Comparison of ENCODE assay signal across 30 cellular contexts in the genomic region with DNA sequence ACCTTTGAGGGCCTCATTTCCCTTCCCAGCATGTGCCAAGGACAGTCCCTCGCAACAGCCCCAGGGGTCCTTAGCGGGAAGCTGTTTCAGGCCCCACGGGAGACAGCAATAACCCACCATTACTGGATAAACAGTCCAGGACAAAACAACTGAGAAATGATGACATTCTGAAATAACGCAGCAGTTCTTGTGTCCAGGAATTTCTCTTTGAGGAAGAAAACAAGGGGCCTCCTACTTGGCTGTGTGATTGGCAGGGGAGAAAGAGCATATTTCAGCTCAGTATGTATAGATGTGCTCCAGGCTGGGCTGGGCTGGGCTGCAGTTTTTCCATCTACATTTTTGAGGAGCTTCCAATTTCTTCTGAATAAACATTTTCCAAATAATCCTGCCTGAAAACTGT.
A peak's percentile ranks its signal among the peaks of the same experiment; 100 is the strongest.
DNase-seq lines count a peak whose midpoint lies in the region; ATAC-seq, FAIRE-seq and TF ChIP-seq lines count a peak whose summit lies in the region.
"Had no signal": no experiment of that assay in that cellular context is flagged by ENCODE, and none has a peak within 500 bp of the region (broad histone marks: within the 10 kb centered on the region; RNA-seq: fewer than 3 reads in every experiment).

No MANE protein-coding gene starts in this region.

- H3K27me3 ChIP-seq in rectal smooth muscle tissue (ENCODE audit: control insufficient read depth, insufficient read depth, low read length) = no peaks in the 10 kb centered on the region
- H3K27me3 ChIP-seq: adrenal gland, BLaER1 had no signal

- H3K9ac ChIP-seq in rectal smooth muscle tissue (ENCODE audit: low read length) (no peak overlapping the region), kidney (ENCODE audit: low read length in 2 of 2) (no peak overlapping the region)
- H3K9ac ChIP-seq: BLaER1 had no signal

- intact Hi-C loops in kidney (cut with DNase I) = no loop called here

- DNase-seq in EH (ENCODE audit: low read depth) (peak; percentile 79), fibroblast of the aortic adventitia (ENCODE audit: low read depth) (peak; percentile 57), kidney (no peak), immature natural killer cell (no peak)
- no peak for DNase-seq in stimulated activated effector memory CD8-positive, alpha-beta T cell treated with anti-CD3 and anti-CD28 coated beads, Interleukin-12 subunit alpha, Interleukin-12 subunit beta, amount 100 ng/mL, for 72 hours (ENCODE audit: low spot score in 2 of 2)
- DNase-seq: ACHN; activated CD4-positive, alpha-beta T cell treated with anti-CD3 and anti-CD28 coated beads for 4 hours; activated gamma-delta T cell treated with Interleukin-2 at 50 U/mL for 16 hours; activated T-cell treated with anti-CD3 and anti-CD28 coated beads, Interleukin-2, amount 50 U/mL, for 1 hour; adrenal gland; cortex of kidney; NCI-H1105; NCI-H187 treated with DMSO at 0.1 percent for 48 hours; NCI-H2171 treated with DMSO at 0.1 percent for 48 hours; NCI-H524 treated with DMSO at 0.1 percent for 48 hours; PC-9; SHP77; small intestine; stimulated activated naive CD8-positive, alpha-beta T cell treated with anti-CD3 and anti-CD28 coated beads, Interleukin-15, amount 100 ng/mL, for 72 hours; T-helper 9 cell had no signal

- TF ChIP-seq CTCF in fibroblast of the aortic adventitia (IDR thresholded peaks at IDR 0.05; ENCODE audit: insufficient read depth, low read length) = no peak
- TF ChIP-seq CTCF in kidney (IDR thresholded peaks at IDR 0.05; ENCODE audit: borderline replicate concordance, extremely low read depth, insufficient read depth) = no peak

- H3K27ac ChIP-seq in adipose tissue (ENCODE audit: low read depth, low read length) (peak overlapping the region; percentile 34), rectal smooth muscle tissue (ENCODE audit: low read depth, low read length) (peak overlapping the region; percentile 80), kidney (ENCODE audit: low read depth in 2 of 2, low read length in 2 of 2) (no peak overlapping the region)
- H3K27ac ChIP-seq: adrenal gland, BLaER1, PC-9, prostate gland, VCaP had no signal

- H3K36me3 Mint-ChIP-seq in stimulated activated effector memory CD8-positive, alpha-beta T cell treated with anti-CD3 and anti-CD28 coated beads, Interleukin-12 subunit alpha, Interleukin-12 subunit beta, amount 100 ng/mL, for 72 hours = no peaks in the 10 kb centered on the region
- no peaks in the 10 kb centered on the region for H3K36me3 Mint-ChIP-seq in immature natural killer cell
- H3K36me3 Mint-ChIP-seq: type B pancreatic cell had no signal

- no peak overlapping the region for H3K4me3 ChIP-seq in fibroblast of the aortic adventitia (ENCODE audit: low read depth, low read length)
- H3K4me3 ChIP-seq in rectal smooth muscle tissue (ENCODE audit: low read length) = no peak overlapping the region
- H3K4me3 ChIP-seq in kidney (ENCODE audit: low read length in 2 of 2) = no peak overlapping the region
- H3K4me3 ChIP-seq: adrenal gland, BLaER1, PC-9, prostate gland had no signal

- H3K27me3 Mint-ChIP-seq in immature natural killer cell (ENCODE audit: low read depth in 3 of 3) = peaks cover 9 to 23% (median 16%) of the 10 kb centered on the region in 3 donors

- peaks cover 19% of the 10 kb centered on the region for H3K4me1 Mint-ChIP-seq in stimulated activated effector memory CD8-positive, alpha-beta T cell treated with anti-CD3 and anti-CD28 coated beads, Interleukin-12 subunit alpha, Interleukin-12 subunit beta, amount 100 ng/mL, for 72 hours
- peaks cover 44 to 55% of the 10 kb centered on the region in 2 donors for H3K4me1 Mint-ChIP-seq in immature natural killer cell

- H3K4me1 ChIP-seq in rectal smooth muscle tissue (ENCODE audit: control insufficient read depth, insufficient read depth, low read length) (peaks cover 29% of the 10 kb centered on the region), kidney (ENCODE audit: control insufficient read depth in 1 of 2, insufficient read depth in 1 of 2, low read depth in 1 of 2, low read length in 2 of 2) (peaks cover 0 to 5% of the 10 kb centered on the region in 2 donors)
- H3K4me1 ChIP-seq: BLaER1, prostate gland had no signal

- H3K27ac Mint-ChIP-seq in stimulated activated effector memory CD8-positive, alpha-beta T cell treated with anti-CD3 and anti-CD28 coated beads, Interleukin-12 subunit alpha, Interleukin-12 subunit beta, amount 100 ng/mL, for 72 hours = no peak overlapping the region
- no peak overlapping the region for H3K27ac Mint-ChIP-seq in immature natural killer cell
- H3K27ac Mint-ChIP-seq: type B pancreatic cell had no signal

- H3K36me3 ChIP-seq in rectal smooth muscle tissue (ENCODE audit: control insufficient read depth, insufficient read depth, low read length) (no peaks in the 10 kb centered on the region), kidney (ENCODE audit: control insufficient read depth in 1 of 2, insufficient read depth in 2 of 2, low read length in 2 of 2) (no peaks in the 10 kb centered on the region)
- H3K36me3 ChIP-seq: adrenal gland, BLaER1, prostate gland had no signal

- 58 to 85% (median 68%) methylated on average over 4 of the region's 4 CpGs for WGBS in adipose tissue, 3 donors

- H3K9me3 ChIP-seq in kidney (ENCODE audit: control insufficient read depth in 1 of 2, low read length in 2 of 2) = no peaks in the 10 kb centered on the region
- H3K9me3 ChIP-seq: adrenal gland, BLaER1, prostate gland had no signal

- no peak for ATAC-seq in stimulated activated effector memory CD8-positive, alpha-beta T cell treated with anti-CD3 and anti-CD28 coated beads, Interleukin-12 subunit alpha, Interleukin-12 subunit beta, amount 100 ng/mL, for 72 hours
- ATAC-seq in GM21825 (IDR thresholded peaks at IDR 0.05; ENCODE audit: unreplicated experiment) = no peak
- ATAC-seq: stimulated activated naive CD8-positive, alpha-beta T cell treated with anti-CD3 and anti-CD28 coated beads, Interleukin-15, amount 100 ng/mL, for 72 hours had no signal

- no peak for FAIRE-seq in kidney (lab: Jason Lieb, UNC)
- FAIRE-seq: bronchial epithelial cell, G401.6, H1, small intestine had no signal

- no peak overlapping the region for H3K4me3 Mint-ChIP-seq in stimulated activated effector memory CD8-positive, alpha-beta T cell treated with anti-CD3 and anti-CD28 coated beads, Interleukin-12 subunit alpha, Interleukin-12 subunit beta, amount 100 ng/mL, for 72 hours
- no peak overlapping the region for H3K4me3 Mint-ChIP-seq in immature natural killer cell
- H3K4me3 Mint-ChIP-seq: stimulated activated naive CD8-positive, alpha-beta T cell treated with anti-CD3 and anti-CD28 coated beads, Interleukin-15, amount 100 ng/mL, for 72 hours; type B pancreatic cell had no signal

- no peaks in the 10 kb centered on the region for H3K9me3 Mint-ChIP-seq in stimulated activated effector memory CD8-positive, alpha-beta T cell treated with anti-CD3 and anti-CD28 coated beads, Interleukin-12 subunit alpha, Interleukin-12 subunit beta, amount 100 ng/mL, for 72 hours
- no peaks in the 10 kb centered on the region for H3K9me3 Mint-ChIP-seq in immature natural killer cell
- H3K9me3 Mint-ChIP-seq: stimulated activated naive CD8-positive, alpha-beta T cell treated with anti-CD3 and anti-CD28 coated beads, Interleukin-15, amount 100 ng/mL, for 72 hours; type B pancreatic cell had no signal

Comparison
In these comparisons a context has a peak if more than half of its experiments do, and no peak if none do; other contexts are left out.
1. DNase-seq: peak in EH (single experiment) and fibroblast of the aortic adventitia (single experiment); none in stimulated activated effector memory CD8-positive, alpha-beta T cell treated with anti-CD3 and anti-CD28 coated beads, Interleukin-12 subunit alpha, Interleukin-12 subunit beta, amount 100 ng/mL, for 72 hours (0 of 2), kidney (single experiment) and immature natural killer cell (0 of 3).
2. H3K27ac ChIP-seq: peak in adipose tissue (single experiment) and rectal smooth muscle tissue (single experiment); none in kidney (0 of 2).